13 cellular contexts compared by ENCODE assay signal in the genomic region with DNA sequence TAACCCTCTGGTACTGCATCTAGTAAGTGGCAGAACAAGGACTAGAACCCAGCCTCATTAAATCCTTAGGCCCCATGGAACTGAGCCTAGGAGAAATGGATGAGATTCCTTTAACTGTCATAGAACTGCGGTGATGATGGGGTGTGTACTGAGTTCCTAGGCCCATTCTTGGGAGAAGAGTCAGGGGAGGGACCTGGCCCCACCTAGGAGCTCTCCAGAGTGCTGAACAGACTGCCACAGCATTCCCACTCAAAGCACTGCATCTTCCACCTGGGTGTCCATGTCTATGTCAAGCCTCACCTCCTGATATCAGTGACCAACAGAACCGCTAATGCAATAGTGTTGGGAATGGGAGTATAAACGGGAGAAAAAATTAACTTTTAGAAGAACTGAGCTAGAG. TPM values are rescaled to one million over a fixed set of nuclear protein-coding genes. Genes with fewer than 3 reads are reported as not detected.
DNase-seq lines count a peak whose midpoint lies in the region; ATAC-seq, FAIRE-seq and TF ChIP-seq lines count a peak whose summit lies in the region.
"Had no signal": no experiment of that assay in that cellular context is flagged by ENCODE, and none has a peak within 500 bp of the region (broad histone marks: within the 10 kb centered on the region; RNA-seq: fewer than 3 reads in every experiment).

No MANE protein-coding gene starts in this region.

- FAIRE-seq in H54 (lab: Jason Lieb, UNC): no peak

- H3K27ac ChIP-seq in body of pancreas: no peak overlapping the region
- H3K27ac ChIP-seq: WERI-Rb-1 had no signal

- no peak overlapping the region for H3K4me3 ChIP-seq in body of pancreas
- H3K4me3 ChIP-seq: HAP-1, lung had no signal

- no peak for TF ChIP-seq POLR2A in H54 (IDR thresholded peaks at IDR 0.05; ENCODE audit: low read depth, low read length)
- TF ChIP-seq POLR2A in body of pancreas (IDR thresholded peaks at IDR 0.05): no peak

- intact Hi-C loops in body of pancreas (cut with DNase I): no loop called here

- TF ChIP-seq CTCF in body of pancreas (IDR thresholded peaks at IDR 0.05) (no peak), GM13976 (IDR thresholded peaks at IDR 0.05; ENCODE audit: borderline replicate concordance, control extremely low read depth, extremely low read depth, insufficient read depth, missing control alignments) (no peak)

- DNase-seq in H54 (ENCODE audit: insufficient read length, low spot score) (peak; percentile 57), NCI-H226 (peak; percentile 8), dermis blood vessel endothelial cell (peak; percentile 26), lung microvascular endothelial cell (ENCODE audit: low read depth in 2 of 2) (peak; percentile 13 to 20), body of pancreas (no peak), GM13976 (ENCODE audit: low spot score) (no peak), activated gamma-delta T cell (lab: John Stamatoyannopoulos, UW) (no peak)
- DNase-seq: activated T-cell treated with anti-CD3 and anti-CD28 coated beads, Interleukin-2, amount 50 U/mL, for 4 hours; stimulated activated naive CD8-positive, alpha-beta T cell treated with anti-CD3 and anti-CD28 coated beads, Interleukin-15, Interleukin-2, amounts not matched to agents 100 U/mL and 50 U/mL, for 24 hours; WERI-Rb-1 had no signal

- ATAC-seq in body of pancreas: no peak
- ATAC-seq in HG02884 (IDR thresholded peaks at IDR 0.05; ENCODE audit: unreplicated experiment): no peak
- ATAC-seq: activated T-cell treated with anti-CD3 and anti-CD28 coated beads, Interleukin-2, amount 50 U/mL, for 4 hours; stimulated activated naive CD8-positive, alpha-beta T cell treated with anti-CD3 and anti-CD28 coated beads, Interleukin-15, Interleukin-2, amounts not matched to agents 100 U/mL and 50 U/mL, for 24 hours had no signal

- H3K9me3 ChIP-seq in body of pancreas: no peaks in the 10 kb centered on the region
- H3K9me3 ChIP-seq: HAP-1 had no signal

- 82 to 87% methylated on average over 3 of the region's 3 CpGs for WGBS in body of pancreas, 2 donors

- H3K27me3 ChIP-seq in body of pancreas: no peaks in the 10 kb centered on the region

- H3K36me3 ChIP-seq in body of pancreas (replicated peaks in 1 of 2; ENCODE audit: insufficient read depth in 1 of 2, low read depth in 2 of 2): no peaks in the 10 kb centered on the region
- H3K36me3 ChIP-seq: HAP-1, WERI-Rb-1 had no signal

- H3K4me1 ChIP-seq in body of pancreas: no peaks in the 10 kb centered on the region
- H3K4me1 ChIP-seq: HAP-1 had no signal

- in situ Hi-C loops in GM13976 (cut with MboI; ENCODE audit: low sequenced_read_pairs, unreplicated experiment): no loop called here

RNA-seq across cellular contexts. Expression of a gene that starts 36.6 kb away (rescaled TPM):
- total RNA-seq in dermis blood vessel endothelial cell (4.3 and 5.3 TPM in 2 replicates), lung microvascular endothelial cell (1.5 and 3.0 TPM in 2 replicates), body of pancreas (10 to 100 TPM; 14.5 to 16.8 TPM)

Comparison
In these comparisons a context has a peak if more than half of its experiments do, and no peak if none do; other contexts are left out.
1. DNase-seq: peak in H54 (single experiment), NCI-H226 (single experiment), dermis blood vessel endothelial cell (single experiment) and lung microvascular endothelial cell (2 of 2); none in body of pancreas (0 of 4), GM13976 (single experiment) and activated gamma-delta T cell (single experiment).